ENCODE assay signal across 19 cellular contexts in genomic region chr21:44735821-44736220, GRCh38. TPM values are rescaled to one million over a fixed set of nuclear protein-coding genes. Genes with fewer than 3 reads are reported as not detected.
A peak's percentile ranks its signal among the peaks of the same experiment; 100 is the strongest.
DNase-seq lines count a peak whose midpoint lies in the region; ATAC-seq, FAIRE-seq and TF ChIP-seq lines count a peak whose summit lies in the region.
"Had no signal": no experiment of that assay in that cellular context is flagged by ENCODE, and none has a peak within 500 bp of the region (broad histone marks: within the 10 kb centered on the region; RNA-seq: fewer than 3 reads in every experiment).

No MANE protein-coding gene starts in this region.

- no peak for TF ChIP-seq POLR2A in HepG2 (IDR thresholded peaks at IDR 0.05; ENCODE audit: insufficient read depth in 1 of 2, low read depth in 2 of 2, low read length in 2 of 2)

- H3K79me2 ChIP-seq in HepG2 (ENCODE audit: insufficient read depth, low read length), result no peaks in the 10 kb centered on the region

- H3K27ac ChIP-seq in HUES6 (ENCODE audit: low read depth, low read length), result no peak overlapping the region
- no peak overlapping the region for H3K27ac ChIP-seq in HepG2 (ENCODE audit: extremely low read length, insufficient read depth, low read length)

- TF ChIP-seq CTCF in HepG2 (CRISPR knock-in tag; IDR thresholded peaks at IDR 0.05) (no peak), type B pancreatic cell (conservative IDR thresholded peaks at IDR 0.05) (no peak)

- H3K4me3 Mint-ChIP-seq in type B pancreatic cell, result no peak overlapping the region
- no peak overlapping the region for H3K4me3 Mint-ChIP-seq in naive thymus-derived CD8-positive, alpha-beta T cell

- no peaks in the 10 kb centered on the region for H3K9me3 Mint-ChIP-seq in type B pancreatic cell
- peaks cover 0 to 32% (median 2%) of the 10 kb centered on the region in 9 donors for H3K9me3 Mint-ChIP-seq in naive thymus-derived CD8-positive, alpha-beta T cell

- H3K4me2 ChIP-seq in HepG2 (ENCODE audit: low read depth, low read length), result peak overlapping the region; percentile 50

- H3K4me3 ChIP-seq in HUES6 (ENCODE audit: low read depth, low read length), result no peak overlapping the region
- 0 out of 6 replicates have a peak overlapping the region, but pooled peaks of 1 of the 3 experiments have one; percentile 45 for H3K4me3 ChIP-seq in HepG2 (replicated peaks in 1 of 3; ENCODE audit: insufficient read depth in 1 of 3, low read depth in 2 of 3, low read length in 3 of 3)
- H3K4me3 ChIP-seq: A549 had no signal

- H3K9ac ChIP-seq in HUES6 (ENCODE audit: low read length) (peak overlapping the region; percentile 10), HepG2 (ENCODE audit: insufficient read depth, low read depth, low read length) (no peak overlapping the region)

- CTCF ChIA-PET in HepG2 (lab: Yijun Ruan, JAX; ENCODE audit: low intra/inter-chr PET ratio, low total read pairs), result no interaction called here

- no peaks in the 10 kb centered on the region for H3K27me3 ChIP-seq in HUES6 (ENCODE audit: control insufficient read depth, insufficient read depth, low read length)
- H3K27me3 ChIP-seq in HepG2 (ENCODE audit: control insufficient read depth in 1 of 2, insufficient read depth in 2 of 2, low read length in 2 of 2), result peaks cover 5 to 39% of the 10 kb centered on the region in 2 experiments

- peaks cover 17% of the 10 kb centered on the region for H3K4me1 Mint-ChIP-seq in type B pancreatic cell (ENCODE audit: unreplicated experiment)
- H3K4me1 Mint-ChIP-seq in naive thymus-derived CD8-positive, alpha-beta T cell, result peaks cover 0 to 5% (median 2%) of the 10 kb centered on the region in 4 donors

- no peak overlapping the region for H2AFZ ChIP-seq in HepG2 (ENCODE audit: low read length)

- TF ChIP-seq EP300 in HepG2 (IDR thresholded peaks at IDR 0.05; ENCODE audit: low read depth in 2 of 2, low read length in 2 of 2), result no peak
- no peak for TF ChIP-seq EP300 in HepG2 (CRISPR knock-in tag; IDR thresholded peaks at IDR 0.05; ENCODE audit: borderline replicate concordance)

- intact Hi-C loops in HepG2 (cut with micrococcal nuclease; ENCODE audit: unreplicated experiment), result loop anchor here (5.0 kb wide), 1 partner anchor 34 kb away; no protein-coding TSS in a partner anchor

- POLR2A ChIA-PET in HepG2 (lab: Yijun Ruan, JAX), result no interaction called here
- POLR2A ChIA-PET in naive thymus-derived CD8-positive, alpha-beta T cell (lab: Charles Lee), result no interaction called here

- peak; percentile 22; the same call in 2 of the 3 replicates for ATAC-seq in HepG2
- no peak for ATAC-seq in naive thymus-derived CD8-positive, alpha-beta T cell

- in situ Hi-C loops in HepG2 (cut with HindIII; ENCODE audit: extremely low pct_ligation_motif_present, low pct_unique_long_range_greater_than_20kb), result loop anchor here (5.0 kb wide), 1 partner anchor 229 kb away; no protein-coding TSS in a partner anchor

- DNase-seq in activated effector memory CD4-positive, alpha-beta T cell treated with anti-CD3 and anti-CD28 coated beads, Interleukin-2, amount 50 U/mL, for 16 hours, result peak; percentile 45
- no peak for DNase-seq in activated effector memory CD4-positive, alpha-beta T cell treated with Interleukin-2 at 50 U/mL for 16 hours
- DNase-seq in HepG2 (ENCODE audit: low spot score), result no peak
- peak; percentile 50 for DNase-seq in type B pancreatic cell (ENCODE audit: extremely low spot score, unreplicated experiment)
- no peak for DNase-seq in putamen (ENCODE audit: low spot score)
- no peak for DNase-seq in naive thymus-derived CD8-positive, alpha-beta T cell
- no peak for DNase-seq in CD1c-positive myeloid dendritic cell (ENCODE audit: extremely low spot score)
- DNase-seq: DND-41, HCEC 1CT, KG1, MV-4-11, NCI-H187 treated with DMSO at 0.1 percent for 48 hours, NCI-H526, RPMI8226 had no signal

- H3K9me3 ChIP-seq in HUES6 (ENCODE audit: control insufficient read depth, insufficient read depth, low read depth, low read length) (peaks cover 42% of the 10 kb centered on the region), HepG2 (ENCODE audit: low read length) (no peaks in the 10 kb centered on the region)
- H3K9me3 ChIP-seq: A549 had no signal

- H3K27me3 Mint-ChIP-seq in type B pancreatic cell, result peaks cover 20% of the 10 kb centered on the region
- H3K27me3 Mint-ChIP-seq in naive thymus-derived CD8-positive, alpha-beta T cell, result peaks cover 0 to 3% (median 0%) of the 10 kb centered on the region in 5 donors

- TF ChIP-seq RAD21 in HepG2 (CRISPR knock-in tag; IDR thresholded peaks at IDR 0.05), result no peak

- H3K27ac Mint-ChIP-seq in type B pancreatic cell, result no peak overlapping the region
- no peak overlapping the region for H3K27ac Mint-ChIP-seq in naive thymus-derived CD8-positive, alpha-beta T cell

- H3K36me3 ChIP-seq in HUES6 (ENCODE audit: control insufficient read depth, insufficient read depth, low read length) (no peaks in the 10 kb centered on the region), HepG2 (replicated peaks in 1 of 2; ENCODE audit: control insufficient read depth in 1 of 2, insufficient read depth in 2 of 2, low read length in 2 of 2) (no peaks in the 10 kb centered on the region)

- no peaks in the 10 kb centered on the region for H4K20me1 ChIP-seq in HepG2 (ENCODE audit: insufficient read depth, low read length)

- H3K4me1 ChIP-seq in HUES6 (ENCODE audit: control insufficient read depth, insufficient read depth, low read length), result peaks cover 25% of the 10 kb centered on the region; the same call in 1 of the 2 replicates
- peaks cover 61% of the 10 kb centered on the region for H3K4me1 ChIP-seq in HepG2 (ENCODE audit: insufficient read depth, low read length)

- WGBS in HepG2 (ENCODE audit: low lambda C conversion rate), result 2% methylated on average over 5 of the region's 6 CpGs

- FAIRE-seq in HepG2 (lab: Jason Lieb, UNC), result no peak
- FAIRE-seq: A549 had no signal

- no TSS peak for BruUV-seq in HepG2 (replicated peaks; lab: Mats Ljungman, UMichigan)

- H3K36me3 Mint-ChIP-seq in type B pancreatic cell, result no peaks in the 10 kb centered on the region
- H3K36me3 Mint-ChIP-seq in naive thymus-derived CD8-positive, alpha-beta T cell, result peaks cover 0 to 9% (median 4%) of the 10 kb centered on the region in 3 donors

RNA-seq across cellular contexts. Expression of gene TSPEAR, which starts 24.4 kb away (rescaled TPM):
- total RNA-seq in HepG2 (2016; rRNA removed; fragmentation: Illumina TruSeq; extraction: Trizol) (0.07 and 0.18 TPM in 2 replicates), type B pancreatic cell (ENCODE audit: low replicate concordance) (0.34 and 0.59 TPM in 2 replicates)
- total RNA-seq in HepG2 (2016; cell fraction: cytosol; rRNA removed; fragmentation: Illumina TruSeq; extraction: Trizol; ENCODE audit: low read depth), result 0.09 TPM in 1 of 2 replicates, not detected in the other
- total RNA-seq in HepG2 (2016; cell fraction: insoluble cytoplasmic fraction; rRNA removed; fragmentation: Illumina TruSeq; extraction: Trizol), result 0.10 and 0.19 TPM in 2 replicates
- 0.24 and 0.28 TPM in 2 replicates for total RNA-seq in HepG2 (2016; cell fraction: membrane; rRNA removed; fragmentation: Illumina TruSeq; extraction: Trizol)
- total RNA-seq in HepG2 (2016; cell fraction: nucleus; rRNA removed; fragmentation: Illumina TruSeq; extraction: Trizol), result 0.16 TPM in 1 of 2 replicates, not detected in the other
- polyA plus RNA-seq in HepG2 (2011; rRNA removed), result 0.32 and 0.33 TPM in 2 replicates
- 0.28 and 0.32 TPM in 2 replicates for polyA plus RNA-seq in HepG2 (2011; cell fraction: cytosol; rRNA removed)
- 0.59 and 0.71 TPM in 2 replicates for polyA plus RNA-seq in HepG2 (2011; cell fraction: nucleus; rRNA removed)
- polyA plus RNA-seq in HepG2 (2012), result 0.63 and 0.68 TPM in 2 replicates
- 0.10 and 0.12 TPM in 2 replicates for polyA plus RNA-seq in HepG2 (2016; cell fraction: cytosol; fragmentation: Illumina TruSeq; extraction: Trizol; ENCODE audit: low read depth)
- 0.19 and 0.25 TPM in 2 replicates for polyA plus RNA-seq in HepG2 (2016; cell fraction: insoluble cytoplasmic fraction; fragmentation: Illumina TruSeq; extraction: Trizol; ENCODE audit: low read depth)
- polyA plus RNA-seq in HepG2 (2016; cell fraction: membrane; fragmentation: Illumina TruSeq; extraction: Trizol; ENCODE audit: low read depth), result 0.31 and 0.42 TPM in 2 replicates
- 0.11 TPM in 1 of 2 replicates, not detected in the other for polyA plus RNA-seq in HepG2 (2016; cell fraction: nucleus; fragmentation: Illumina TruSeq; extraction: Trizol; ENCODE audit: insufficient read depth, low read depth)
- 0.82 TPM in 1 of 2 replicates, not detected in the other for polyA minus RNA-seq in HepG2 (2011; rRNA and poly(A)+ RNA removed; ENCODE audit: low replicate concordance)
- 0.18 and 0.20 TPM in 2 replicates for polyA minus RNA-seq in HepG2 (2011; cell fraction: cytosol; rRNA and poly(A)+ RNA removed)
- 0.26 and 0.37 TPM in 2 replicates for polyA minus RNA-seq in HepG2 (2011; cell fraction: nucleus; rRNA and poly(A)+ RNA removed)
- total RNA-seq in naive thymus-derived CD8-positive, alpha-beta T cell, result not detected
- polyA plus RNA-seq in naive thymus-derived CD8-positive, alpha-beta T cell, result under 1 TPM in 1 of 3 donors, not detected in 2; 0.07 TPM
- total RNA-seq: G401; T-helper 1 cell treated with Interleukin-12 subunit alpha and Interleukin-12 subunit beta and Interleukin-4 antibody, amounts not matched to agents 30 ng/mL and 1 ng/mL, for 36 hours had no signal
- polyA plus RNA-seq: A549, BJ had no signal

RNA-seq across cellular contexts. Expression of gene KRTAP10-12, which starts 38.8 kb away (rescaled TPM):
- total RNA-seq in HepG2 (2016; rRNA removed; fragmentation: Illumina TruSeq; extraction: Trizol) (not detected in 2 replicates), type B pancreatic cell (ENCODE audit: low replicate concordance) (not detected in 2 replicates)
- not detected in 2 replicates for total RNA-seq in HepG2 (2016; cell fraction: cytosol; rRNA removed; fragmentation: Illumina TruSeq; extraction: Trizol; ENCODE audit: low read depth)
- total RNA-seq in HepG2 (2016; cell fraction: insoluble cytoplasmic fraction; rRNA removed; fragmentation: Illumina TruSeq; extraction: Trizol), result not detected in 2 replicates
- total RNA-seq in HepG2 (2016; cell fraction: membrane; rRNA removed; fragmentation: Illumina TruSeq; extraction: Trizol), result not detected in 2 replicates
- not detected in 2 replicates for total RNA-seq in HepG2 (2016; cell fraction: nucleus; rRNA removed; fragmentation: Illumina TruSeq; extraction: Trizol)
- polyA plus RNA-seq in HepG2 (2011; rRNA removed), result not detected in 2 replicates
- not detected in 2 replicates for polyA plus RNA-seq in HepG2 (2011; cell fraction: cytosol; rRNA removed)
- polyA plus RNA-seq in HepG2 (2011; cell fraction: nucleus; rRNA removed), result not detected in 2 replicates
- not detected in 2 replicates for polyA plus RNA-seq in HepG2 (2012)
- polyA plus RNA-seq in HepG2 (2016; cell fraction: cytosol; fragmentation: Illumina TruSeq; extraction: Trizol; ENCODE audit: low read depth), result not detected in 2 replicates
- polyA plus RNA-seq in HepG2 (2016; cell fraction: insoluble cytoplasmic fraction; fragmentation: Illumina TruSeq; extraction: Trizol; ENCODE audit: low read depth), result not detected in 2 replicates
- not detected in 2 replicates for polyA plus RNA-seq in HepG2 (2016; cell fraction: membrane; fragmentation: Illumina TruSeq; extraction: Trizol; ENCODE audit: low read depth)
- polyA plus RNA-seq in HepG2 (2016; cell fraction: nucleus; fragmentation: Illumina TruSeq; extraction: Trizol; ENCODE audit: insufficient read depth, low read depth), result not detected in 2 replicates
- not detected in 2 replicates for polyA minus RNA-seq in HepG2 (2011; rRNA and poly(A)+ RNA removed; ENCODE audit: low replicate concordance)
- not detected in 2 replicates for polyA minus RNA-seq in HepG2 (2011; cell fraction: cytosol; rRNA and poly(A)+ RNA removed)
- polyA minus RNA-seq in HepG2 (2011; cell fraction: nucleus; rRNA and poly(A)+ RNA removed), result not detected in 2 replicates
- not detected for total RNA-seq in naive thymus-derived CD8-positive, alpha-beta T cell
- not detected for polyA plus RNA-seq in naive thymus-derived CD8-positive, alpha-beta T cell
- total RNA-seq: G401; T-helper 1 cell treated with Interleukin-12 subunit alpha and Interleukin-12 subunit beta and Interleukin-4 antibody, amounts not matched to agents 30 ng/mL and 1 ng/mL, for 36 hours had no signal
- polyA plus RNA-seq: A549, BJ had no signal

RNA-seq across cellular contexts. Expression of gene KRTAP12-1, which starts 53.9 kb away (rescaled TPM):
- total RNA-seq in HepG2 (2016; rRNA removed; fragmentation: Illumina TruSeq; extraction: Trizol), result not detected in 2 replicates
- total RNA-seq in HepG2 (2016; cell fraction: cytosol; rRNA removed; fragmentation: Illumina TruSeq; extraction: Trizol; ENCODE audit: low read depth), result not detected in 2 replicates
- total RNA-seq in HepG2 (2016; cell fraction: insoluble cytoplasmic fraction; rRNA removed; fragmentation: Illumina TruSeq; extraction: Trizol), result not detected in 2 replicates
- not detected in 2 replicates for total RNA-seq in HepG2 (2016; cell fraction: membrane; rRNA removed; fragmentation: Illumina TruSeq; extraction: Trizol)
- total RNA-seq in HepG2 (2016; cell fraction: nucleus; rRNA removed; fragmentation: Illumina TruSeq; extraction: Trizol), result not detected in 2 replicates
- polyA plus RNA-seq in HepG2 (2011; rRNA removed), result 0.13 TPM in 1 of 2 replicates, not detected in the other
- polyA plus RNA-seq in HepG2 (2011; cell fraction: cytosol; rRNA removed), result not detected in 2 replicates
- 0.40 TPM in 1 of 2 replicates, not detected in the other for polyA plus RNA-seq in HepG2 (2011; cell fraction: nucleus; rRNA removed)
- polyA plus RNA-seq in HepG2 (2012), result not detected in 2 replicates
- not detected in 2 replicates for polyA plus RNA-seq in HepG2 (2016; cell fraction: cytosol; fragmentation: Illumina TruSeq; extraction: Trizol; ENCODE audit: low read depth)
- not detected in 2 replicates for polyA plus RNA-seq in HepG2 (2016; cell fraction: insoluble cytoplasmic fraction; fragmentation: Illumina TruSeq; extraction: Trizol; ENCODE audit: low read depth)
- not detected in 2 replicates for polyA plus RNA-seq in HepG2 (2016; cell fraction: membrane; fragmentation: Illumina TruSeq; extraction: Trizol; ENCODE audit: low read depth)
- polyA plus RNA-seq in HepG2 (2016; cell fraction: nucleus; fragmentation: Illumina TruSeq; extraction: Trizol; ENCODE audit: insufficient read depth, low read depth), result not detected in 2 replicates
- not detected in 2 replicates for polyA minus RNA-seq in HepG2 (2011; rRNA and poly(A)+ RNA removed; ENCODE audit: low replicate concordance)
- polyA minus RNA-seq in HepG2 (2011; cell fraction: cytosol; rRNA and poly(A)+ RNA removed), result not detected in 2 replicates
- polyA minus RNA-seq in HepG2 (2011; cell fraction: nucleus; rRNA and poly(A)+ RNA removed), result not detected in 2 replicates
- not detected in 2 replicates for total RNA-seq in type B pancreatic cell (ENCODE audit: low replicate concordance)
- total RNA-seq in naive thymus-derived CD8-positive, alpha-beta T cell, result not detected
- polyA plus RNA-seq in naive thymus-derived CD8-positive, alpha-beta T cell, result not detected
- total RNA-seq: G401; T-helper 1 cell treated with Interleukin-12 subunit alpha and Interleukin-12 subunit beta and Interleukin-4 antibody, amounts not matched to agents 30 ng/mL and 1 ng/mL, for 36 hours had no signal
- polyA plus RNA-seq: A549, BJ had no signal

Comparison
In these comparisons a context has a peak if more than half of its experiments do, and no peak if none do; other contexts are left out.
1. DNase-seq: peak in activated effector memory CD4-positive, alpha-beta T cell treated with anti-CD3 and anti-CD28 coated beads, Interleukin-2, amount 50 U/mL, for 16 hours (single experiment) and type B pancreatic cell (single experiment); none in activated effector memory CD4-positive, alpha-beta T cell treated with Interleukin-2 at 50 U/mL for 16 hours (single experiment), HepG2 (single experiment), putamen (single experiment), naive thymus-derived CD8-positive, alpha-beta T cell (0 of 10) and CD1c-positive myeloid dendritic cell (single experiment).